In the genomic region with DNA sequence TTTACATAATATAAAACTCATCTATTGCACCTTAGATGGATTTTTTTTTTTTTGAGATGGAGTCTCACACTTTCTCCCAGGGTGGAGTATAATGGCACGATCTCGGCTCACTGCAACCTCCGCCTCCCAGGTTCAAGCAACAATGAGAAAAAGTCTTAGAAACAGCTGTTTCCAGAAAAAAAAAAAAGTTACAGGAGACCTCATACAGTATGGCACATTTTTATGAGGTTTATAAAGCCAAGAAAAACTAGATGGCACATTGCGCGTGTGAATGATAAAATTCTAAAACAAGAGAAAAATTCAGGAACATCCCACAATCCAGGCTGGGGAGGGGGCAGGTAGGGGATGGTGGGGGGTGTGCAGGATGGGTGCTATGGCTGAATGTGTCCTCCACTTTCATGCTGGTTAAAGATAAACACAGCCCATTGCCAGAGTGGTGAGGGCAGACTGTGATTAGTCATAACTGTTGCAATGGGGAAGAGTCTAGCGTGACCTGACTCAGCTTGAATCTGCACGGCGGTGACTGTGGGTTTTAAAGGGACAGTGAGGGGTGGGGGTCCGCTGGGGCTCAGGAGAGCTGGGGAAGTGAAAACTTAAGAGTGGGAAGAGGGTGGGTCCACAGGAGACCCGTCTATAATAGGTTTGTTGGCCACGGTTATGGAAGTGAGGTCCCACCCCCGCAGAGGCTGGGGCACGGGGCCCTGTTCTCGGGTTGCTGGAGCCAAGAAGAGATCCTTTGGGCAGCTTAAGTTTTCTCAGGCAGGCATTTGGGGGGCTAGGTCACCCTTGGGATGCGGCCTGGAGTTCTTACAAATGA, we compare ENCODE assay signal across 8 cellular contexts. TPM values are rescaled to one million over a fixed set of nuclear protein-coding genes. Genes with fewer than 3 reads are reported as not detected.
DNase-seq lines count a peak whose midpoint lies in the region; ATAC-seq, FAIRE-seq and TF ChIP-seq lines count a peak whose summit lies in the region.

No MANE protein-coding gene starts in this region.

- peaks cover 70% of the 10 kb centered on the region for H3K4me1 ChIP-seq in A549
- peaks cover 36% of the 10 kb centered on the region for H3K4me1 ChIP-seq in osteoblast (ENCODE audit: insufficient read depth, low read length)

- H3K9me3 Mint-ChIP-seq in naive thymus-derived CD8-positive, alpha-beta T cell, result no peaks in the 10 kb centered on the region

- H3K9me3 ChIP-seq in A549 (no peaks in the 10 kb centered on the region), osteoblast (ENCODE audit: low read depth, low read length) (no peaks in the 10 kb centered on the region)

- no peak for FAIRE-seq in A549 (lab: Jason Lieb, UNC)

- H2AFZ ChIP-seq in osteoblast (ENCODE audit: low read length), result peak overlapping the region; percentile 71

- no peaks in the 10 kb centered on the region for H3K27me3 Mint-ChIP-seq in naive thymus-derived CD8-positive, alpha-beta T cell

- peaks cover 4% of the 10 kb centered on the region for H3K79me2 ChIP-seq in osteoblast (ENCODE audit: insufficient read depth, low read length)

- H3K27me3 ChIP-seq in osteoblast (ENCODE audit: insufficient read depth, low read length), result no peaks in the 10 kb centered on the region

- CTCF ChIA-PET in A549 (lab: Yijun Ruan, JAX), result interaction anchor here (1.2 to 1.7 kb wide), 2 partner anchors 18 to 131 kb away, joined by 3 read pairs; no protein-coding TSS in a partner anchor

- TF ChIP-seq RAD21 in A549 (conservative IDR thresholded peaks at IDR 0.05 in 1 of 2, IDR thresholded peaks at IDR 0.05 in 1 of 2), result no peak; a peak in 1 of 5 replicates

- peaks cover 6 to 10% (median 8%) of the 10 kb centered on the region in 4 donors for H3K4me1 Mint-ChIP-seq in naive thymus-derived CD8-positive, alpha-beta T cell

- 2% methylated on average over 15 of the region's 15 CpGs for WGBS in A549 (ENCODE audit: missing lambda C conversion rate)

- DNase-seq in A549 (ENCODE audit: low read depth in 1 of 2, low spot score in 1 of 2), result peak; percentile 92 to 97
- peak; percentile 91 for DNase-seq in MV-4-11 (lab: John Stamatoyannopoulos, UW)
- peak; percentile 88 for DNase-seq in astrocyte of the spinal cord (ENCODE audit: low read depth, low spot score)
- peak; percentile 96 for DNase-seq in osteoblast (ENCODE audit: insufficient read length, low spot score, missing footprints)
- no peak for DNase-seq in naive thymus-derived CD8-positive, alpha-beta T cell
- no peak for DNase-seq in islet precursor cell

- H3K4me3 Mint-ChIP-seq in naive thymus-derived CD8-positive, alpha-beta T cell, result no peak overlapping the region

- H4K20me1 ChIP-seq in osteoblast (ENCODE audit: insufficient read depth, low read length), result no peaks in the 10 kb centered on the region

- TF ChIP-seq POLR2A in A549 (IDR thresholded peaks at IDR 0.05; ENCODE audit: low read length), result no peak

- TF ChIP-seq CTCF in A549 (IDR thresholded peaks at IDR 0.05) (no peak), astrocyte of the spinal cord (IDR thresholded peaks at IDR 0.05; ENCODE audit: low read depth, low read length) (no peak), osteoblast (IDR thresholded peaks at IDR 0.05; ENCODE audit: extremely low read depth, low read depth, low read length) (no peak)

- TF ChIP-seq EP300 in A549 (IDR thresholded peaks at IDR 0.05), result peak; percentile 44 to 51; a peak in 2 of 5 replicates

- H3K36me3 Mint-ChIP-seq in naive thymus-derived CD8-positive, alpha-beta T cell, result peaks cover 6 to 7% (median 6%) of the 10 kb centered on the region in 3 donors

- in situ Hi-C loops in astrocyte of the spinal cord (cut with HindIII; ENCODE audit: low sequenced_read_pairs), result no loop called here

- no peak overlapping the region for H3K27ac Mint-ChIP-seq in naive thymus-derived CD8-positive, alpha-beta T cell

- no peaks in the 10 kb centered on the region for H3K36me3 ChIP-seq in osteoblast (ENCODE audit: insufficient read depth, low read length)

- H3K4me2 ChIP-seq in A549 (peak overlapping the region; percentile 82), osteoblast (ENCODE audit: insufficient read depth, low read length) (peak overlapping the region; percentile 73)

- peak overlapping the region; percentile 11; the same call in 1 of the 3 replicates for H3K4me3 ChIP-seq in A549
- no peak overlapping the region for H3K4me3 ChIP-seq in astrocyte of the spinal cord (ENCODE audit: low read depth, low read length)
- peak overlapping the region; percentile 44 for H3K4me3 ChIP-seq in osteoblast (ENCODE audit: insufficient read depth, low read length)

- H3K27ac ChIP-seq in A549 (peak overlapping the region; percentile 95 to 99), osteoblast (ENCODE audit: low read depth, low read length) (peak overlapping the region; percentile 89)

- ATAC-seq in A549, result peak; percentile 93
- ATAC-seq in GM18499 (IDR thresholded peaks at IDR 0.05; ENCODE audit: insufficient read depth, unreplicated experiment), result peak; percentile 94
- ATAC-seq in HG02623 (IDR thresholded peaks at IDR 0.05; ENCODE audit: unreplicated experiment), result peak; percentile 96
- ATAC-seq in naive thymus-derived CD8-positive, alpha-beta T cell, result no peak

- POLR2A ChIA-PET in A549 (lab: Yijun Ruan, JAX), result interaction anchor here (0.7 to 1.5 kb wide), 5 partner anchors 10 to 17 kb away, joined by 3 to 18 read pairs (median 5); a partner anchor contains a TSS
- POLR2A ChIA-PET in naive thymus-derived CD8-positive, alpha-beta T cell (lab: Charles Lee), result no interaction called here

TF ChIP-seq in A549, 52 proteins besides CTCF, POLR2A, EP300 and RAD21 (continues in another document):
- TF ChIP-seq FOXS1 (CRISPR knock-in tag; IDR thresholded peaks at IDR 0.05) (no peak), ZFP36 (IDR thresholded peaks at IDR 0.05; ENCODE audit: borderline replicate concordance, partially characterized antibody) (no peak), ZNF302 (CRISPR knock-in tag; IDR thresholded peaks at IDR 0.05) (peak; percentile 16; the same call in 1 of the 2 replicates), NPAS2 (CRISPR knock-in tag; IDR thresholded peaks at IDR 0.05; ENCODE audit: borderline replicate concordance) (no peak), HOXB5 (CRISPR knock-in tag; IDR thresholded peaks at IDR 0.05) (0 out of 2 replicates have a peak, but pooled peaks have one; percentile 37), CEBPB (IDR thresholded peaks at IDR 0.05) (peak; percentile 76 to 95), HOXB13 (CRISPR knock-in tag; IDR thresholded peaks at IDR 0.05; ENCODE audit: low read depth) (peak; percentile 75; the same call in 1 of the 2 replicates), TP53 (CRISPR knock-in tag; IDR thresholded peaks at IDR 0.05) (no peak), TFCP2L1 (CRISPR knock-in tag; IDR thresholded peaks at IDR 0.05) (0 out of 2 replicates have a peak, but pooled peaks have one; percentile 13), FOSL2 (IDR thresholded peaks at IDR 0.05) (peak; percentile 87), FOSL2 (CRISPR knock-in tag; IDR thresholded peaks at IDR 0.05) (peak; percentile 95), RARB (CRISPR knock-in tag; IDR thresholded peaks at IDR 0.05) (no peak), HDAC2 (IDR thresholded peaks at IDR 0.05) (no peak), ZSCAN20 (CRISPR knock-in tag; IDR thresholded peaks at IDR 0.05) (no peak)
- TF ChIP-seq, protein P1, sequence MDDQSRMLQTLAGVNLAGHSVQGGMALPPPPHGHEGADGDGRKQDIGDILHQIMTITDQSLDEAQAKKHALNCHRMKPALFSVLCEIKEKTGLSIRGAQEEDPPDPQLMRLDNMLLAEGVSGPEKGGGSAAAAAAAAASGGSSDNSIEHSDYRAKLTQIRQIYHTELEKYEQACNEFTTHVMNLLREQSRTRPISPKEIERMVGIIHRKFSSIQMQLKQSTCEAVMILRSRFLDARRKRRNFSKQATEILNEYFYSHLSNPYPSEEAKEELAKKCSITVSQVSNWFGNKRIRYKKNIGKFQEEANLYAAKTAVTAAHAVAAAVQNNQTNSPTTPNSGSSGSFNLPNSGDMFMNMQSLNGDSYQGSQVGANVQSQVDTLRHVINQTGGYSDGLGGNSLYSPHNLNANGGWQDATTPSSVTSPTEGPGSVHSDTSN (IDR thresholded peaks at IDR 0.05), result no peak
- TF ChIP-seq, protein P2, sequence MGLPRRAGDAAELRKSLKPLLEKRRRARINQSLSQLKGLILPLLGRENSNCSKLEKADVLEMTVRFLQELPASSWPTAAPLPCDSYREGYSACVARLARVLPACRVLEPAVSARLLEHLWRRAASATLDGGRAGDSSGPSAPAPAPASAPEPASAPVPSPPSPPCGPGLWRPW (IDR thresholded peaks at IDR 0.05), result 0 out of 2 replicates have a peak, but pooled peaks have one; percentile 21
- TF ChIP-seq, protein P3, sequence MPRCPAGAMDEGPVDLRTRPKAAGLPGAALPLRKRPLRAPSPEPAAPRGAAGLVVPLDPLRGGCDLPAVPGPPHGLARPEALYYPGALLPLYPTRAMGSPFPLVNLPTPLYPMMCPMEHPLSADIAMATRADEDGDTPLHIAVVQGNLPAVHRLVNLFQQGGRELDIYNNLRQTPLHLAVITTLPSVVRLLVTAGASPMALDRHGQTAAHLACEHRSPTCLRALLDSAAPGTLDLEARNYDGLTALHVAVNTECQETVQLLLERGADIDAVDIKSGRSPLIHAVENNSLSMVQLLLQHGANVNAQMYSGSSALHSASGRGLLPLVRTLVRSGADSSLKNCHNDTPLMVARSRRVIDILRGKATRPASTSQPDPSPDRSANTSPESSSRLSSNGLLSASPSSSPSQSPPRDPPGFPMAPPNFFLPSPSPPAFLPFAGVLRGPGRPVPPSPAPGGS (IDR thresholded peaks at IDR 0.05), result 0 out of 3 replicates have a peak, but pooled peaks have one; percentile 59

RNA-seq across cellular contexts. Expression of a gene that starts 11.9 kb away (rescaled TPM):
- polyA plus RNA-seq in A549 (2011; rRNA removed) (6.9 and 9.0 TPM in 2 replicates), A549 (2017; fragmentation: RNase III; extraction: RNeasy Plus Mini Kit Qiagen cat#74134 plus additional on column Dnase treatment) (6.5 to 8.3 TPM (median 6.9 TPM) in 3 replicates)
- 4.3 and 4.8 TPM in 2 replicates for polyA plus RNA-seq in A549 (2012; cell fraction: cytosol; rRNA removed)
- polyA plus RNA-seq in A549 (2012; cell fraction: nucleus; rRNA removed), result 8.4 and 12.2 TPM in 2 replicates
- polyA minus RNA-seq in A549 (2011; rRNA and poly(A)+ RNA removed), result 5.3 and 7.4 TPM in 2 replicates
- 11.2 and 13.4 TPM in 2 replicates for total RNA-seq in osteoblast
- total RNA-seq in naive thymus-derived CD8-positive, alpha-beta T cell, result 1 to 10 TPM; 6.9 to 7.9 TPM
- polyA plus RNA-seq in naive thymus-derived CD8-positive, alpha-beta T cell, result 1 to 10 TPM; 2.4 to 4.7 (median 4.4) TPM

RNA-seq across cellular contexts. Expression of a gene that starts 12.3 kb away (rescaled TPM):
- 23.5 and 29.9 TPM in 2 replicates for polyA plus RNA-seq in A549 (2011; rRNA removed)
- polyA plus RNA-seq in A549 (2012; cell fraction: cytosol; rRNA removed), result 51.5 and 53.2 TPM in 2 replicates
- 52.9 and 56.5 TPM in 2 replicates for polyA plus RNA-seq in A549 (2012; cell fraction: nucleus; rRNA removed)
- 41.5 to 47.9 TPM (median 43.6 TPM) in 3 replicates for polyA plus RNA-seq in A549 (2017; fragmentation: RNase III; extraction: RNeasy Plus Mini Kit Qiagen cat#74134 plus additional on column Dnase treatment)
- 20.3 and 22.3 TPM in 2 replicates for polyA minus RNA-seq in A549 (2011; rRNA and poly(A)+ RNA removed)
- total RNA-seq in osteoblast, result 12.7 and 14.5 TPM in 2 replicates
- total RNA-seq in naive thymus-derived CD8-positive, alpha-beta T cell, result 10 to 100 TPM; 10.2 to 11.2 TPM
- polyA plus RNA-seq in naive thymus-derived CD8-positive, alpha-beta T cell, result 1 to 10 TPM; 5.5 to 6.6 (median 5.8) TPM

Comparison
In these comparisons a context has a peak if more than half of its experiments do, and no peak if none do; other contexts are left out.
1. ATAC-seq: peak in A549 (2 of 2), GM18499 (single experiment) and HG02623 (single experiment); none in naive thymus-derived CD8-positive, alpha-beta T cell (0 of 2).
2. DNase-seq: peak in A549 (2 of 2), MV-4-11 (single experiment), astrocyte of the spinal cord (single experiment) and osteoblast (single experiment); none in naive thymus-derived CD8-positive, alpha-beta T cell (0 of 10) and islet precursor cell (single experiment).